Comparison of ENCODE assay signal across 28 cellular contexts in genomic region chr1:240274569-240274968, GRCh38.
"Had no signal": no experiment of that assay in that cellular context is flagged by ENCODE, and none has a peak within 500 bp of the region (broad histone marks: within the 10 kb centered on the region; RNA-seq: fewer than 3 reads in every experiment).

No MANE protein-coding gene starts in this region.

- H3K36me3 ChIP-seq: stomach, suprapubic skin, thoracic aorta, thyroid gland, tibial artery, tibial nerve, transverse colon, upper lobe of left lung, upper lobe of right lung, uterus, vagina had no signal

- H3K27ac Mint-ChIP-seq: stimulated activated effector memory CD8-positive, alpha-beta T cell treated with anti-CD3 and anti-CD28 coated beads, Interleukin-12 subunit alpha, Interleukin-12 subunit beta, amount 100 ng/mL, for 72 hours; stimulated activated memory B cell treated with anti-CD40 and anti-IgM and Interleukin-4, amounts not matched to agents 10 μg/mL and 1 μg/mL and 100 μg/mL, for 72 hours; stimulated activated naive B cell treated with anti-CD40 and anti-IgM and Interleukin-4, amounts not matched to agents 10 μg/mL and 1 μg/mL and 100 μg/mL, for 72 hours; stimulated activated naive CD8-positive, alpha-beta T cell treated with anti-CD3 and anti-CD28 coated beads, Interleukin-15, Interleukin-2, amounts not matched to agents 100 ng/mL and 50 ng/mL, for 24 hours; type B pancreatic cell had no signal

- H3K27me3 ChIP-seq: stomach, suprapubic skin, testis, thyroid gland, tibial artery, tibial nerve, transverse colon, upper lobe of left lung, upper lobe of right lung, uterus, vagina had no signal

- FAIRE-seq: urothelium cell line had no signal

- H3K4me1 ChIP-seq: stomach, suprapubic skin, testis, thyroid gland, tibial artery, tibial nerve, upper lobe of left lung, upper lobe of right lung, uterus, vagina had no signal

- H3K36me3 Mint-ChIP-seq: stimulated activated effector memory CD8-positive, alpha-beta T cell treated with anti-CD3 and anti-CD28 coated beads, Interleukin-12 subunit alpha, Interleukin-12 subunit beta, amount 100 ng/mL, for 72 hours; stimulated activated memory B cell treated with anti-CD40 and anti-IgM and Interleukin-4, amounts not matched to agents 10 μg/mL and 1 μg/mL and 100 μg/mL, for 72 hours; stimulated activated naive B cell treated with anti-CD40 and anti-IgM and Interleukin-4, amounts not matched to agents 10 μg/mL and 1 μg/mL and 100 μg/mL, for 72 hours; type B pancreatic cell had no signal

- DNase-seq: stimulated activated CD4-positive, alpha-beta T cell treated with anti-CD3 and anti-CD28 coated beads, Interleukin-2, amount 100 ng/mL, for 24 hours; stimulated activated CD4-positive, alpha-beta T cell treated with anti-CD3 and anti-CD28 coated beads, Interleukin-2, amount 100 ng/mL, for 48 hours; stimulated activated CD4-positive, alpha-beta T cell treated with anti-CD3 and anti-CD28 coated beads, Interleukin-4, amount 100 ng/mL, for 1 hour; stimulated activated CD4-positive, alpha-beta T cell treated with anti-CD3 and anti-CD28 coated beads, Interleukin-4, amount 100 ng/mL, for 24 hours; stimulated activated CD8-positive, alpha-beta memory T cell treated with anti-CD3 and anti-CD28 coated beads, Interleukin-4, amount 100 ng/mL, for 48 hours; stimulated activated naive B cell treated with anti-CD40 and anti-IgM and Interleukin-4, amounts not matched to agents 10 μg/mL and 1 μg/mL and 100 μg/mL, for 72 hours; stimulated activated naive CD4-positive, alpha-beta T cell; stimulated activated naive CD4-positive, alpha-beta T cell treated with Interleukin-2 at 50 U/mL for 16 hours; stimulated activated naive CD8-positive, alpha-beta T cell treated with anti-CD3 and anti-CD28 coated beads, Interleukin-15, Interleukin-2, amounts not matched to agents 100 U/mL and 50 U/mL, for 24 hours; stomach; substantia nigra; testis; thyroid gland; tibial artery; transverse colon; trophoblast cell; upper lobe of left lung; upper lobe of right lung; uterus had no signal

- H3K4me1 Mint-ChIP-seq: stimulated activated effector memory CD8-positive, alpha-beta T cell treated with anti-CD3 and anti-CD28 coated beads, Interleukin-12 subunit alpha, Interleukin-12 subunit beta, amount 100 ng/mL, for 72 hours; stimulated activated memory B cell treated with anti-CD40 and anti-IgM and Interleukin-4, amounts not matched to agents 10 μg/mL and 1 μg/mL and 100 μg/mL, for 72 hours; stimulated activated naive B cell treated with anti-CD40 and anti-IgM and Interleukin-4, amounts not matched to agents 10 μg/mL and 1 μg/mL and 100 μg/mL, for 72 hours had no signal

- H3K9me3 ChIP-seq: testis, thoracic aorta, thyroid gland, tibial artery, upper lobe of right lung, uterus, vagina had no signal

- H3K27ac ChIP-seq: stomach, suprapubic skin, testis, thoracic aorta, thyroid gland, tibial artery, tibial nerve, transverse colon, upper lobe of left lung, upper lobe of right lung, uterus, vagina had no signal

- H3K27me3 Mint-ChIP-seq: stimulated activated memory B cell treated with anti-CD40 and anti-IgM and Interleukin-4, amounts not matched to agents 10 μg/mL and 1 μg/mL and 100 μg/mL, for 72 hours; stimulated activated naive B cell treated with anti-CD40 and anti-IgM and Interleukin-4, amounts not matched to agents 10 μg/mL and 1 μg/mL and 100 μg/mL, for 72 hours; stimulated activated naive CD8-positive, alpha-beta T cell treated with anti-CD3 and anti-CD28 coated beads, Interleukin-15, Interleukin-2, amounts not matched to agents 100 ng/mL and 50 ng/mL, for 24 hours had no signal

- H3K4me3 Mint-ChIP-seq: stimulated activated effector memory CD8-positive, alpha-beta T cell treated with anti-CD3 and anti-CD28 coated beads, Interleukin-12 subunit alpha, Interleukin-12 subunit beta, amount 100 ng/mL, for 72 hours; stimulated activated memory B cell treated with anti-CD40 and anti-IgM and Interleukin-4, amounts not matched to agents 10 μg/mL and 1 μg/mL and 100 μg/mL, for 72 hours; stimulated activated naive B cell treated with anti-CD40 and anti-IgM and Interleukin-4, amounts not matched to agents 10 μg/mL and 1 μg/mL and 100 μg/mL, for 72 hours; stimulated activated naive CD8-positive, alpha-beta T cell treated with anti-CD3 and anti-CD28 coated beads, Interleukin-15, Interleukin-2, amounts not matched to agents 100 ng/mL and 50 ng/mL, for 24 hours; type B pancreatic cell had no signal

- H3K4me3 ChIP-seq: stomach, suprapubic skin, testis, thoracic aorta, thyroid gland, tibial artery, tibial nerve, transverse colon, upper lobe of left lung, upper lobe of right lung, uterus, vagina had no signal

- ATAC-seq: stimulated activated effector memory CD8-positive, alpha-beta T cell treated with anti-CD3 and anti-CD28 coated beads, Interleukin-12 subunit alpha, Interleukin-12 subunit beta, amount 100 ng/mL, for 72 hours; stimulated activated memory B cell treated with anti-CD40 and anti-IgM and Interleukin-4, amounts not matched to agents 10 μg/mL and 1 μg/mL and 100 μg/mL, for 72 hours; stimulated activated naive B cell treated with anti-CD40 and anti-IgM and Interleukin-4, amounts not matched to agents 10 μg/mL and 1 μg/mL and 100 μg/mL, for 72 hours; stimulated activated naive CD8-positive, alpha-beta T cell treated with anti-CD3 and anti-CD28 coated beads, Interleukin-15, Interleukin-2, amounts not matched to agents 100 U/mL and 50 U/mL, for 24 hours; upper lobe of right lung had no signal
